In genomic region chr10:101858723-101859500, GRCh38 we compare ENCODE assay signal across 9 cellular contexts. TPM values are rescaled to one million over a fixed set of nuclear protein-coding genes. Genes with fewer than 3 reads are reported as not detected.
DNase-seq lines count a peak whose midpoint lies in the region; ATAC-seq and TF ChIP-seq lines count a peak whose summit lies in the region.
"Had no signal": no experiment of that assay in that cellular context is flagged by ENCODE, and none has a peak within 500 bp of the region (broad histone marks: within the 10 kb centered on the region; RNA-seq: fewer than 3 reads in every experiment).

No MANE protein-coding gene starts in this region.

- intact Hi-C loops in activated CD4-positive, alpha-beta memory T cell treated with anti-CD3 and anti-CD28 coated beads for 36 hours (cut with micrococcal nuclease): no loop called here
- intact Hi-C loops in posterior vena cava (cut with DNase I): no loop called here
- intact Hi-C loops in CD4-positive, alpha-beta T cell (cut with DNase I, micrococcal nuclease): no loop called here

- H3K9me3 ChIP-seq in neutrophil: no peaks in the 10 kb centered on the region
- H3K9me3 ChIP-seq in gastroesophageal sphincter: peaks cover 0 to 12% (median 0%) of the 10 kb centered on the region in 3 donors
- no peaks in the 10 kb centered on the region for H3K9me3 ChIP-seq in CD4-positive, alpha-beta T cell (ENCODE audit: control insufficient read depth, low read length)

- no peak for DNase-seq in activated CD4-positive, alpha-beta memory T cell treated with anti-CD3 and anti-CD28 coated beads, Interleukin-2, amount 10 ng/mL, durations not matched to agents 7 days and 5 days
- no peak for DNase-seq in activated CD4-positive, alpha-beta memory T cell treated with anti-CD3 and anti-CD28 coated beads for 36 hours
- DNase-seq in posterior vena cava (ENCODE audit: low spot score): no peak
- no peak for DNase-seq in CD4-positive, alpha-beta T cell

- H3K36me3 Mint-ChIP-seq in activated CD4-positive, alpha-beta memory T cell treated with anti-CD3 and anti-CD28 coated beads, Interleukin-2, amount 10 ng/mL, durations not matched to agents 7 days and 5 days (ENCODE audit: low read depth): peaks cover 30% of the 10 kb centered on the region
- H3K36me3 Mint-ChIP-seq in activated CD4-positive, alpha-beta memory T cell treated with anti-CD3 and anti-CD28 coated beads for 36 hours: peaks cover 21% of the 10 kb centered on the region
- peaks cover 60% of the 10 kb centered on the region for H3K36me3 Mint-ChIP-seq in CD4-positive, alpha-beta T cell (ENCODE audit: low read depth)

- no peak for TF ChIP-seq EP300 in gastroesophageal sphincter (IDR thresholded peaks at IDR 0.05)

- no peak overlapping the region for H3K4me3 Mint-ChIP-seq in activated CD4-positive, alpha-beta memory T cell treated with anti-CD3 and anti-CD28 coated beads, Interleukin-2, amount 10 ng/mL, durations not matched to agents 7 days and 5 days
- H3K4me3 Mint-ChIP-seq in activated CD4-positive, alpha-beta memory T cell treated with anti-CD3 and anti-CD28 coated beads for 36 hours: no peak overlapping the region
- H3K4me3 Mint-ChIP-seq in CD4-positive, alpha-beta T cell: no peak overlapping the region

- WGBS in gastroesophageal sphincter (ENCODE audit: low coverage in 1 of 2), 2 donors: 50 to 64% methylated on average over 2 to 3 of the region's 3 CpGs

- no peak for TF ChIP-seq POLR2A in gastroesophageal sphincter (IDR thresholded peaks at IDR 0.05)

- POLR2A ChIA-PET in activated CD4-positive, alpha-beta memory T cell treated with anti-CD3 and anti-CD28 coated beads, Interleukin-2, amount 10 ng/mL, durations not matched to agents 7 days and 5 days (lab: Charles Lee): interaction anchor here (0.6 to 3.3 kb wide), 7 partner anchors 9 to 254 kb away, joined by 3 to 20 read pairs (median 3); partner anchors contain the start of genes ARMH3 and OGA
- POLR2A ChIA-PET in activated CD4-positive, alpha-beta memory T cell treated with anti-CD3 and anti-CD28 coated beads for 36 hours (lab: Charles Lee): interaction anchor here (0.7 to 1.1 kb wide), 2 partner anchors 10 to 38 kb away, joined by 3 to 4 read pairs; no protein-coding TSS in a partner anchor
- POLR2A ChIA-PET in CD4-positive, alpha-beta T cell (lab: Charles Lee): no interaction called here

- H3K27ac Mint-ChIP-seq in activated CD4-positive, alpha-beta memory T cell treated with anti-CD3 and anti-CD28 coated beads, Interleukin-2, amount 10 ng/mL, durations not matched to agents 7 days and 5 days: peak overlapping the region; percentile 48
- H3K27ac Mint-ChIP-seq in activated CD4-positive, alpha-beta memory T cell treated with anti-CD3 and anti-CD28 coated beads for 36 hours: no peak overlapping the region
- no peak overlapping the region for H3K27ac Mint-ChIP-seq in CD4-positive, alpha-beta T cell
- H3K27ac Mint-ChIP-seq: activated naive CD4-positive, alpha-beta T cell treated with anti-CD3 and anti-CD28 coated beads, Interleukin-2, amount 50 U/mL, for 72 hours had no signal

- H3K9me3 Mint-ChIP-seq in activated CD4-positive, alpha-beta memory T cell treated with anti-CD3 and anti-CD28 coated beads, Interleukin-2, amount 10 ng/mL, durations not matched to agents 7 days and 5 days: peaks cover 9% of the 10 kb centered on the region
- H3K9me3 Mint-ChIP-seq in activated CD4-positive, alpha-beta memory T cell treated with anti-CD3 and anti-CD28 coated beads for 36 hours: peaks cover 12% of the 10 kb centered on the region
- H3K9me3 Mint-ChIP-seq in CD4-positive, alpha-beta T cell: peaks cover 5% of the 10 kb centered on the region

- no peaks in the 10 kb centered on the region for H3K27me3 ChIP-seq in neutrophil
- H3K27me3 ChIP-seq in gastroesophageal sphincter: no peaks in the 10 kb centered on the region
- no peaks in the 10 kb centered on the region for H3K27me3 ChIP-seq in CD4-positive, alpha-beta T cell (ENCODE audit: control insufficient read depth, insufficient read depth, low read length)

- peaks cover 26% of the 10 kb centered on the region for H3K4me1 Mint-ChIP-seq in activated CD4-positive, alpha-beta memory T cell treated with anti-CD3 and anti-CD28 coated beads, Interleukin-2, amount 10 ng/mL, durations not matched to agents 7 days and 5 days
- H3K4me1 Mint-ChIP-seq in activated CD4-positive, alpha-beta memory T cell treated with anti-CD3 and anti-CD28 coated beads for 36 hours (ENCODE audit: low read depth): peaks cover 8% of the 10 kb centered on the region
- peaks cover 4% of the 10 kb centered on the region for H3K4me1 Mint-ChIP-seq in CD4-positive, alpha-beta T cell (ENCODE audit: low read depth)

- no peaks in the 10 kb centered on the region for H3K27me3 Mint-ChIP-seq in activated CD4-positive, alpha-beta memory T cell treated with anti-CD3 and anti-CD28 coated beads, Interleukin-2, amount 10 ng/mL, durations not matched to agents 7 days and 5 days
- H3K27me3 Mint-ChIP-seq in activated CD4-positive, alpha-beta memory T cell treated with anti-CD3 and anti-CD28 coated beads for 36 hours: no peaks in the 10 kb centered on the region
- H3K27me3 Mint-ChIP-seq in CD4-positive, alpha-beta T cell: no peaks in the 10 kb centered on the region

- TF ChIP-seq CTCF in neutrophil (IDR thresholded peaks at IDR 0.05): no peak
- no peak for TF ChIP-seq CTCF in gastroesophageal sphincter (IDR thresholded peaks at IDR 0.05)
- TF ChIP-seq CTCF in CD4-positive, alpha-beta T cell (IDR thresholded peaks at IDR 0.05): no peak

- CTCF ChIA-PET in activated CD4-positive, alpha-beta memory T cell treated with anti-CD3 and anti-CD28 coated beads, Interleukin-2, amount 10 ng/mL, durations not matched to agents 7 days and 5 days (lab: Charles Lee): interaction anchor here (0.6 to 6.7 kb wide), 7 partner anchors 12 to 214 kb away, joined by 3 to 60 read pairs (median 7); partner anchors contain the start of gene KCNIP2
- CTCF ChIA-PET in activated CD4-positive, alpha-beta memory T cell treated with anti-CD3 and anti-CD28 coated beads for 36 hours (lab: Charles Lee): interaction anchor here (0.8 to 5.2 kb wide), 7 partner anchors 8 to 214 kb away, joined by 3 to 36 read pairs (median 6); partner anchors contain the start of gene KCNIP2
- CTCF ChIA-PET in CD4-positive, alpha-beta T cell (lab: Charles Lee): no interaction called here

- peak overlapping the region; percentile 14 for H3K27ac ChIP-seq in neutrophil
- H3K27ac ChIP-seq in gastroesophageal sphincter: no peak overlapping the region
- no peak overlapping the region for H3K27ac ChIP-seq in CD4-positive, alpha-beta T cell (ENCODE audit: low read depth, low read length)

- H3K36me3 ChIP-seq in neutrophil (no peaks in the 10 kb centered on the region), gastroesophageal sphincter (peaks cover 0 to 14% of the 10 kb centered on the region in 2 donors)

- peaks cover 10 to 11% of the 10 kb centered on the region in 2 experiments for H3K4me1 ChIP-seq in neutrophil (ENCODE audit: control insufficient read depth in 1 of 2, insufficient read depth in 1 of 2, low read depth in 1 of 2, low read length in 1 of 2)
- H3K4me1 ChIP-seq in gastroesophageal sphincter: no peaks in the 10 kb centered on the region

- ATAC-seq in GM21619 (IDR thresholded peaks at IDR 0.05; ENCODE audit: unreplicated experiment): peak; percentile 80
- ATAC-seq in HG03442 (IDR thresholded peaks at IDR 0.05; ENCODE audit: unreplicated experiment): peak; percentile 83
- ATAC-seq in gastroesophageal sphincter: no peak
- no peak for ATAC-seq in CD4-positive, alpha-beta T cell (ENCODE audit: poor library complexity)

- no peak overlapping the region for H3K4me3 ChIP-seq in neutrophil (ENCODE audit: low read depth in 1 of 2, low read length in 1 of 2)
- H3K4me3 ChIP-seq in gastroesophageal sphincter: no peak overlapping the region

RNA-seq across cellular contexts. Expression of gene KCNIP2, which starts 15.3 kb away (rescaled TPM):
- total RNA-seq in activated CD4-positive, alpha-beta memory T cell treated with anti-CD3 and anti-CD28 coated beads, Interleukin-2, amount 10 ng/mL, durations not matched to agents 7 days and 5 days: 1 to 10 TPM; 2.5 to 2.6 TPM
- 1 to 10 TPM; 1.4 to 1.8 TPM for total RNA-seq in activated CD4-positive, alpha-beta memory T cell treated with anti-CD3 and anti-CD28 coated beads for 36 hours
- total RNA-seq in posterior vena cava (1 to 10 TPM; 2.3 to 2.7 TPM), gastroesophageal sphincter (1 to 10 TPM in 1 of 4 donors, under 1 TPM in 2, not detected in 1; 0.78 to 2.4 (median 0.89) TPM)
- total RNA-seq in CD4-positive, alpha-beta T cell: 1 to 10 TPM in 1 of 2 experiments, under 1 TPM in 1; 0.77 to 1.6 TPM

RNA-seq across cellular contexts. Expression of gene OGA, which starts 40.7 kb away (rescaled TPM):
- total RNA-seq in activated CD4-positive, alpha-beta memory T cell treated with anti-CD3 and anti-CD28 coated beads, Interleukin-2, amount 10 ng/mL, durations not matched to agents 7 days and 5 days: 100 to 1,000 TPM; 142 to 145 TPM
- 100 to 1,000 TPM in 1 of 2 experiments, 10 to 100 TPM in 1; 93.2 to 105 TPM for total RNA-seq in activated CD4-positive, alpha-beta memory T cell treated with anti-CD3 and anti-CD28 coated beads for 36 hours
- 100 to 1,000 TPM in 1 of 2 donors, 10 to 100 TPM in 1; 87.7 to 125 TPM for total RNA-seq in posterior vena cava
- 100 to 1,000 TPM in 2 of 4 donors, 10 to 100 TPM in 2; 92.5 to 163 (median 115) TPM for total RNA-seq in gastroesophageal sphincter
- total RNA-seq in CD4-positive, alpha-beta T cell: 100 to 1,000 TPM; 395 to 416 TPM

Comparison
In these comparisons a context has a peak if more than half of its experiments do, and no peak if none do; other contexts are left out.
1. ATAC-seq: peak in GM21619 (single experiment) and HG03442 (single experiment); none in gastroesophageal sphincter (single experiment) and CD4-positive, alpha-beta T cell (single experiment).